ENCODE assay signal across 22 cellular contexts in the genomic region with DNA sequence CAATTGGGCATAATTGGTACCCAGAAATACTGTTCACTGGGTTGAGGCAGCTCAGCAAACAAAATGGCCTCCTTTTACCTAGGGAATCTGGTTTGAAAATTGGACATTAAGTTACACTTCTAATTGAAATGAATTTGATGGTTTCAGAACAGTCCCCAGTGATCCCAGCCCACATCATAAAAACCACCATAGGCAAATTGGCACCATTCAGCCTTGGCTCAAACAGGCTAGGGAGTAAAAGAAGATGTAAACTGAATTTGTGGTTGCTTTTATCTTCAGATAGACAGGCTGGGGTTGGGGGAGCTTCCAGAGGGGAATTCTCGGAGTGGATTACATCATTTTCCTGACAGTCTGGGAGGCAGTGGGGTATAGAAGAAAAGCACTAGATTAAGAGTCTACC.
"Had no signal": no experiment of that assay in that cellular context is flagged by ENCODE, and none has a peak within 500 bp of the region (broad histone marks: within the 10 kb centered on the region; RNA-seq: fewer than 3 reads in every experiment).

No MANE protein-coding gene starts in this region.

- DNase-seq: activated CD4-positive, alpha-beta T cell treated with anti-CD3 and anti-CD28 coated beads for 4 hours; activated CD8-positive, alpha-beta memory T cell treated with anti-CD3 and anti-CD28 coated beads, Interleukin-2, amount 50 U/mL, for 4 hours; activated CD8-positive, alpha-beta T cell treated with anti-CD3 and anti-CD28 coated beads for 36 hours; activated naive CD4-positive, alpha-beta T cell treated with anti-CD3 and anti-CD28 coated beads, Interleukin-2, amount 50 U/mL, for 16 hours; activated naive CD8-positive, alpha-beta T cell treated with anti-CD3 and anti-CD28 coated beads, Interleukin-2, amount 10 ng/mL, durations not matched to agents 7 days and 5 days; activated T-cell treated with anti-CD3 and anti-CD28 coated beads, Interleukin-2, amount 50 U/mL, for 72 hours; adrenal gland; anterior cingulate cortex; central memory CD4-positive, alpha-beta T cell; NCI-H1092; NCI-H1694; NCI-H2029; NCI-H2107; NCI-H2171 treated with DMSO at 0.1 percent for 48 hours; NCI-H345; NCI-H510A; PC-3; SIG-M5; T-helper 1 cell had no signal

- H3K4me2 ChIP-seq: KMS-11 had no signal

- H3K9ac ChIP-seq: KMS-11 had no signal

- H3K4me1 ChIP-seq: adrenal gland had no signal

- H3K4me3 ChIP-seq: adrenal gland, SK-N-MC had no signal

- H3K27ac ChIP-seq: adrenal gland, KMS-11, SK-N-MC had no signal

- H3K36me3 ChIP-seq: adrenal gland had no signal

- ATAC-seq: activated CD4-positive, CD25-positive, alpha-beta regulatory T cell treated with anti-CD3 and anti-CD28 coated beads, Interleukin-2, amount 50 U/mL, for 24 hours; activated CD8-positive, alpha-beta T cell treated with anti-CD3 and anti-CD28 coated beads for 36 hours; activated T-cell treated with anti-CD3 and anti-CD28 coated beads, Interleukin-2, amount 50 U/mL, for 72 hours; PC-3 had no signal

- H3K9me3 ChIP-seq: adrenal gland had no signal
